17 cellular contexts compared by ENCODE assay signal in genomic region chr15:42727740-42728355, GRCh38. TPM values are rescaled to one million over a fixed set of nuclear protein-coding genes. Genes with fewer than 3 reads are reported as not detected.
A peak's percentile ranks its signal among the peaks of the same experiment; 100 is the strongest.
DNase-seq lines count a peak whose midpoint lies in the region; ATAC-seq and TF ChIP-seq lines count a peak whose summit lies in the region.
"Had no signal": no experiment of that assay in that cellular context is flagged by ENCODE, and none has a peak within 500 bp of the region (broad histone marks: within the 10 kb centered on the region; RNA-seq: fewer than 3 reads in every experiment).

No MANE protein-coding gene starts in this region.

- no peak for TF ChIP-seq CTCF in glutamatergic neuron (IDR thresholded peaks at IDR 0.05; ENCODE audit: partially characterized antibody, unreplicated experiment)

- ATAC-seq in activated CD8-positive, alpha-beta memory T cell treated with anti-CD3 and anti-CD28 coated beads, Interleukin-2, amount 10 ng/mL, durations not matched to agents 7 days and 5 days = no peak
- ATAC-seq in sciatic nerve (no peak), HG03354 (IDR thresholded peaks at IDR 0.05; ENCODE audit: poor library complexity, severe bottlenecking, unreplicated experiment) (no peak)
- ATAC-seq: mucosa of descending colon had no signal

- no peaks in the 10 kb centered on the region for H3K27me3 Mint-ChIP-seq in activated CD8-positive, alpha-beta memory T cell treated with anti-CD3 and anti-CD28 coated beads, Interleukin-2, amount 10 ng/mL, durations not matched to agents 7 days and 5 days
- H3K27me3 Mint-ChIP-seq in glutamatergic neuron (ENCODE audit: unreplicated experiment) = peaks cover 13% of the 10 kb centered on the region
- H3K27me3 Mint-ChIP-seq: activated B cell treated with CpG ODN at 0.5 μM for 24 hours; CD4-positive, alpha-beta T cell had no signal

- no peaks in the 10 kb centered on the region for H3K4me1 Mint-ChIP-seq in activated CD8-positive, alpha-beta memory T cell treated with anti-CD3 and anti-CD28 coated beads, Interleukin-2, amount 10 ng/mL, durations not matched to agents 7 days and 5 days
- H3K4me1 Mint-ChIP-seq in glutamatergic neuron (ENCODE audit: low read depth, unreplicated experiment) = peaks cover 32% of the 10 kb centered on the region
- H3K4me1 Mint-ChIP-seq: activated B cell treated with CpG ODN at 0.5 μM for 24 hours had no signal

- CTCF ChIA-PET in activated CD8-positive, alpha-beta memory T cell treated with anti-CD3 and anti-CD28 coated beads, Interleukin-2, amount 10 ng/mL, durations not matched to agents 7 days and 5 days (lab: Charles Lee) = no interaction called here

- H3K4me3 Mint-ChIP-seq in activated CD8-positive, alpha-beta memory T cell treated with anti-CD3 and anti-CD28 coated beads, Interleukin-2, amount 10 ng/mL, durations not matched to agents 7 days and 5 days = no peak overlapping the region
- H3K4me3 Mint-ChIP-seq in glutamatergic neuron (ENCODE audit: unreplicated experiment) = peak overlapping the region; percentile 64
- H3K4me3 Mint-ChIP-seq: activated B cell treated with CpG ODN at 0.5 μM for 24 hours; CD4-positive, alpha-beta T cell had no signal

- peak; percentile 36 for DNase-seq in activated CD8-positive, alpha-beta memory T cell treated with anti-CD3 and anti-CD28 coated beads, Interleukin-2, amount 10 ng/mL, durations not matched to agents 7 days and 5 days
- no peak for DNase-seq in activated CD8-positive, alpha-beta memory T cell treated with anti-CD3 and anti-CD28 coated beads for 24 hours
- DNase-seq in NCI-H69 (lab: John Stamatoyannopoulos, UW) (peak; percentile 37), glutamatergic neuron (peak; percentile 60), sciatic nerve (ENCODE audit: low spot score) (no peak), foreskin melanocyte (no peak)
- DNase-seq in activated CD4-positive, alpha-beta T cell treated with anti-CD3 and anti-CD28 coated beads, Interleukin-2, amount 50 U/mL, for 48 hours = no peak
- DNase-seq: ACHN; activated B cell treated with CpG ODN at 0.5 μM for 24 hours; adrenal gland; CD4-positive, alpha-beta T cell; EL; mucosa of descending colon; NCI-H1694 treated with DMSO at 0.1 percent for 48 hours; stimulated activated CD4-positive, alpha-beta T cell treated with anti-CD3 and anti-CD28 coated beads, Interleukin-15, amount 100 ng/mL, for 24 hours; stimulated activated naive CD4-positive, alpha-beta T cell treated with Interleukin-2 at 50 U/mL for 16 hours had no signal

- intact Hi-C loops in sciatic nerve (cut with DNase I) = no loop called here

- no peak overlapping the region for H3K27ac Mint-ChIP-seq in activated CD8-positive, alpha-beta memory T cell treated with anti-CD3 and anti-CD28 coated beads, Interleukin-2, amount 10 ng/mL, durations not matched to agents 7 days and 5 days
- peak overlapping the region; percentile 93 for H3K27ac Mint-ChIP-seq in glutamatergic neuron (ENCODE audit: unreplicated experiment)
- H3K27ac Mint-ChIP-seq: activated B cell treated with CpG ODN at 0.5 μM for 24 hours; CD4-positive, alpha-beta T cell had no signal

- no peaks in the 10 kb centered on the region for H3K9me3 Mint-ChIP-seq in activated CD8-positive, alpha-beta memory T cell treated with anti-CD3 and anti-CD28 coated beads, Interleukin-2, amount 10 ng/mL, durations not matched to agents 7 days and 5 days (ENCODE audit: low read depth)
- peaks cover 19% of the 10 kb centered on the region for H3K9me3 Mint-ChIP-seq in glutamatergic neuron (ENCODE audit: unreplicated experiment)
- H3K9me3 Mint-ChIP-seq: activated B cell treated with CpG ODN at 0.5 μM for 24 hours; CD4-positive, alpha-beta T cell had no signal

- H3K36me3 Mint-ChIP-seq in activated CD8-positive, alpha-beta memory T cell treated with anti-CD3 and anti-CD28 coated beads, Interleukin-2, amount 10 ng/mL, durations not matched to agents 7 days and 5 days = peaks cover 35% of the 10 kb centered on the region
- H3K36me3 Mint-ChIP-seq in glutamatergic neuron (ENCODE audit: unreplicated experiment) = no peaks in the 10 kb centered on the region

RNA-seq across cellular contexts. Expression of gene CDAN1, which starts 9.1 kb away (rescaled TPM):
- 10 to 100 TPM; 29.0 to 39.2 TPM for total RNA-seq in activated CD8-positive, alpha-beta memory T cell treated with anti-CD3 and anti-CD28 coated beads, Interleukin-2, amount 10 ng/mL, durations not matched to agents 7 days and 5 days
- total RNA-seq in glutamatergic neuron (ENCODE audit: unreplicated experiment) (20.6 TPM), sciatic nerve (21.3 TPM)

Comparison
In these comparisons a context has a peak if more than half of its experiments do, and no peak if none do; other contexts are left out.
1. DNase-seq: peak in activated CD8-positive, alpha-beta memory T cell treated with anti-CD3 and anti-CD28 coated beads, Interleukin-2, amount 10 ng/mL, durations not matched to agents 7 days and 5 days (single experiment), NCI-H69 (single experiment) and glutamatergic neuron (single experiment); none in activated CD8-positive, alpha-beta memory T cell treated with anti-CD3 and anti-CD28 coated beads for 24 hours (single experiment), sciatic nerve (single experiment), foreskin melanocyte (single experiment) and activated CD4-positive, alpha-beta T cell treated with anti-CD3 and anti-CD28 coated beads, Interleukin-2, amount 50 U/mL, for 48 hours (0 of 2).